In genomic region chr4:175440776-175441175, GRCh38 we compare ENCODE assay signal across 24 cellular contexts.
"Had no signal": no experiment of that assay in that cellular context is flagged by ENCODE, and none has a peak within 500 bp of the region (broad histone marks: within the 10 kb centered on the region; RNA-seq: fewer than 3 reads in every experiment).

No MANE protein-coding gene starts in this region.

- H3K27ac Mint-ChIP-seq: memory B cell; mesothelial cell of epicardium; natural killer cell treated with Interleukin-12 subunit alpha and Interleukin-12 subunit beta and Interleukin-15 and Interleukin-18, amount 100 ng/mL, for 72 hours; neural progenitor cell had no signal

- H2AFZ ChIP-seq: neural progenitor cell had no signal

- H3K9ac ChIP-seq: neural progenitor cell had no signal

- H3K4me3 ChIP-seq: dorsolateral prefrontal cortex, gastrocnemius medialis, heart right ventricle, left lung, lower lobe of right lung, neural progenitor cell, spleen, stomach had no signal

- H3K27me3 Mint-ChIP-seq: memory B cell; natural killer cell treated with Interleukin-12 subunit alpha and Interleukin-12 subunit beta and Interleukin-15 and Interleukin-18, amount 100 ng/mL, for 72 hours had no signal

- H3K27me3 ChIP-seq: dorsolateral prefrontal cortex, gastrocnemius medialis, heart right ventricle, left lung, neural progenitor cell, spleen, stomach had no signal

- H3K36me3 Mint-ChIP-seq: memory B cell; mesothelial cell of epicardium; natural killer cell treated with Interleukin-12 subunit alpha and Interleukin-12 subunit beta and Interleukin-15 and Interleukin-18, amount 100 ng/mL, for 72 hours; neural progenitor cell had no signal

- H3K27ac ChIP-seq: dorsolateral prefrontal cortex, gastrocnemius medialis, heart right ventricle, left lung, lower lobe of right lung, neural progenitor cell, spleen, stomach had no signal

- H3K4me2 ChIP-seq: neural progenitor cell had no signal

- DNase-seq: cortex of kidney; dorsolateral prefrontal cortex; effector CD8-positive, alpha-beta T cell; gastrocnemius medialis; heart right ventricle; lower lobe of right lung; occipital lobe; posterior cingulate gyrus; spleen; stimulated activated CD4-positive, alpha-beta T cell treated with anti-CD3 and anti-CD28 coated beads, Interleukin-15, amount 100 ng/mL, for 24 hours; stimulated activated CD4-positive, alpha-beta T cell treated with anti-CD3 and anti-CD28 coated beads, Interleukin-1b, Interleukin-23, amount 100 ng/mL, for 48 hours; stimulated activated CD4-positive, alpha-beta T cell treated with anti-CD3 and anti-CD28 coated beads, Interleukin-4, amount 100 ng/mL, for 24 hours; stimulated activated naive CD4-positive, alpha-beta T cell; stomach; substantia nigra had no signal

- ATAC-seq: esophagus mucosa; gastrocnemius medialis; heart right ventricle; left lung; natural killer cell treated with Interleukin-12 subunit alpha and Interleukin-12 subunit beta and Interleukin-15 and Interleukin-18, amount 100 ng/mL, for 72 hours; sciatic nerve had no signal

- H3K4me3 Mint-ChIP-seq: memory B cell; mesothelial cell of epicardium; natural killer cell treated with Interleukin-12 subunit alpha and Interleukin-12 subunit beta and Interleukin-15 and Interleukin-18, amount 100 ng/mL, for 72 hours; neural progenitor cell had no signal

- FAIRE-seq: keratinocyte, urothelium cell line had no signal

- H3K4me1 ChIP-seq: gastrocnemius medialis, heart right ventricle, left lung, lower lobe of right lung, neural progenitor cell, spleen, stomach had no signal

- H3K9me3 Mint-ChIP-seq: memory B cell, mesothelial cell of epicardium, neural progenitor cell had no signal

- H3K36me3 ChIP-seq: gastrocnemius medialis, heart right ventricle, left lung, lower lobe of right lung, neural progenitor cell, spleen, stomach had no signal

- H3K9me3 ChIP-seq: gastrocnemius medialis, heart right ventricle, left lung, lower lobe of right lung, spleen, stomach had no signal
